Comparison of ENCODE assay signal across 8 cellular contexts in the genomic region with DNA sequence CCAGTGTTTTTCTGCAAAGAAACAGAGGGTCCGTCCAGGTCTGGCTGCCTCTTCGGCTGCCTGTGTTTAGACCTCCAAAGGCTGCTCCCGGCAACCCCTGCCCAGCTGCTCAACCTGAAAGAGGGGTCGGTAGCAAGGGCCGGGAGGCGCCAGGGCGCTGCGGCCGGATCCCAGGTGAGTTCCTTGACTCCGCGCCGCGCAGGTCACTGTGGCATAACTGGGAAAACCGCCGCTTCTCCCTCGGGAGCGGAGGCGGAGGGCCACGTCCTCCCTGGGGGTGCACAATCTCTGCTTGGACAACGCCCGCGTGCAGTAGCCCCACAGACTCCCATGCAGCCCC. TPM values are rescaled to one million over a fixed set of nuclear protein-coding genes. Genes with fewer than 3 reads are reported as not detected.
DNase-seq lines count a peak whose midpoint lies in the region; ATAC-seq and TF ChIP-seq lines count a peak whose summit lies in the region.

No MANE protein-coding gene starts in this region.

- peaks cover 24% of the 10 kb centered on the region for H3K4me1 ChIP-seq in left ventricle myocardium inferior

- peak overlapping the region; percentile 59 for H3K4me3 ChIP-seq in WI38 (ENCODE audit: low read depth, low read length)
- peak overlapping the region; percentile 76 for H3K4me3 ChIP-seq in left ventricle myocardium inferior
- H3K4me3 ChIP-seq in skin epidermis: peak overlapping the region; percentile 9 to 47 (median 35)

- no peaks in the 10 kb centered on the region for H3K36me3 ChIP-seq in left ventricle myocardium inferior

- DNase-seq in NCI-H1092 treated with DMSO at 0.1 percent for 48 hours (lab: John Stamatoyannopoulos, UW): peak; percentile 15
- DNase-seq in NCI-H1092 (lab: John Stamatoyannopoulos, UW): no peak
- DNase-seq in left ventricle myocardium inferior: no peak
- DNase-seq in globus pallidus (ENCODE audit: low spot score): no peak
- no peak for DNase-seq in 8988T

- no peak for ATAC-seq in GM19455 (IDR thresholded peaks at IDR 0.05; ENCODE audit: unreplicated experiment)

- H3K27me3 ChIP-seq in left ventricle myocardium inferior (ENCODE audit: low read depth): peaks cover 53% of the 10 kb centered on the region

- H3K9me3 ChIP-seq in left ventricle myocardium inferior (replicated peaks): no peaks in the 10 kb centered on the region

- TF ChIP-seq CTCF in WI38 (IDR thresholded peaks at IDR 0.05; ENCODE audit: low read depth, low read length) (no peak), left ventricle myocardium inferior (IDR thresholded peaks at IDR 0.05; ENCODE audit: borderline replicate concordance) (no peak)

- H3K27ac ChIP-seq in left ventricle myocardium inferior (replicated peaks): no peak overlapping the region
- peak overlapping the region in 3 of 21 experiments; percentile 27 to 77 (median 34) for H3K27ac ChIP-seq in skin epidermis

- intact Hi-C loops in left ventricle myocardium inferior (cut with micrococcal nuclease): no loop called here

RNA-seq across cellular contexts. Expression of a gene that starts 1.0 kb away (rescaled TPM):
- total RNA-seq in left ventricle myocardium inferior: 0.52 TPM
